In the genomic region with DNA sequence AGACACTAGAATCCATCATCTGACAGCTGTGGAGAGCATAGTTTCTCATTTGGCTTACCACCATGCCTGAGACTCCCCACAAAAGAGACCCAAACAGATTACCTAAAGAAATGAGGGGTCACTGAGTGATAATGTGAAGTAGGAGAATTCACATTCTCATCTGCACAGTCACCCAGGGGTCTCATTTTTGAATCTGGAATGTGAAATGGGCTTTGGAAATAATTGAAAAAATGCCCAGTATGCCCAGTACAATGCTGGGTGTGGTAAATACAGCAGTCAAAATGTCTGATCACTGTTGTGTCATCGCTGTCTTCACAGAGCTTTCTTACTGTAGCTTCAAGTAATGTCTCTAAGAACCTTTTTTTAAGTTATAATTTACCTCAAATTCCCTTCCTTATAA, we compare ENCODE assay signal across 21 cellular contexts.
"Had no signal": no experiment of that assay in that cellular context is flagged by ENCODE, and none has a peak within 500 bp of the region (broad histone marks: within the 10 kb centered on the region; RNA-seq: fewer than 3 reads in every experiment).

No MANE protein-coding gene starts in this region.

- H3K27me3 ChIP-seq: ascending aorta, cardiac muscle cell, esophagus squamous epithelium, foreskin keratinocyte, hepatocyte, transverse colon had no signal

- DNase-seq: activated CD4-positive, alpha-beta T cell treated with anti-CD3 and anti-CD28 coated beads, Interleukin-2, amount 10 ng/mL, durations not matched to agents 7 days and 5 days; activated CD8-positive, alpha-beta memory T cell treated with anti-CD3 and anti-CD28 coated beads, Interleukin-2, amount 50 U/mL, for 4 hours; activated gamma-delta T cell; activated T-cell treated with anti-CD3 and anti-CD28 coated beads, Interleukin-2, amount 50 U/mL, for 4 hours; effector memory CD8-positive, alpha-beta T cell; esophagus squamous epithelium; left cardiac atrium; mesenchymal stem cell; stimulated activated CD4-positive, alpha-beta T cell treated with anti-CD3 and anti-CD28 coated beads, Interleukin-15, amount 100 ng/mL, for 24 hours; stimulated activated CD4-positive, alpha-beta T cell treated with anti-CD3 and anti-CD28 coated beads, Interleukin-2, amount 100 ng/mL, for 48 hours; T1000; transverse colon had no signal

- H3K4me3 ChIP-seq: ascending aorta, cardiac muscle cell, esophagus squamous epithelium, hepatocyte, transverse colon had no signal

- H3K4me1 Mint-ChIP-seq: activated CD4-positive, alpha-beta T cell treated with anti-CD3 and anti-CD28 coated beads, Interleukin-2, amount 10 ng/mL, durations not matched to agents 7 days and 5 days; activated naive CD4-positive, alpha-beta T cell treated with anti-CD3 and anti-CD28 coated beads, Interleukin-2, amount 50 U/mL, for 24 hours had no signal

- H3K9me3 Mint-ChIP-seq: activated CD4-positive, alpha-beta T cell treated with anti-CD3 and anti-CD28 coated beads, Interleukin-2, amount 10 ng/mL, durations not matched to agents 7 days and 5 days; activated naive CD4-positive, alpha-beta T cell treated with anti-CD3 and anti-CD28 coated beads, Interleukin-2, amount 50 U/mL, for 24 hours; activated T-cell treated with anti-CD3 and anti-CD28 coated beads, Interleukin-2, amount 50 U/mL, for 4 hours; effector memory CD8-positive, alpha-beta T cell; natural killer cell treated with Interleukin-12 subunit alpha and Interleukin-12 subunit beta and Interleukin-15 and Interleukin-18, amount 100 ng/mL, for 72 hours; stimulated activated naive CD8-positive, alpha-beta T cell treated with anti-CD3 and anti-CD28 coated beads, Interleukin-15, Interleukin-2, amounts not matched to agents 100 ng/mL and 50 ng/mL, for 24 hours had no signal

- H3K79me2 ChIP-seq: hepatocyte had no signal

- H3K27ac ChIP-seq: ascending aorta, cardiac muscle cell, esophagus squamous epithelium, foreskin keratinocyte, hepatocyte, transverse colon had no signal

- ATAC-seq: activated CD4-positive, CD25-positive, alpha-beta regulatory T cell treated with anti-CD3 and anti-CD28 coated beads, Interleukin-2, amount 50 U/mL, for 24 hours; activated T-cell treated with anti-CD3 and anti-CD28 coated beads, Interleukin-2, amount 50 U/mL, for 4 hours; effector memory CD8-positive, alpha-beta T cell; foreskin keratinocyte; left cardiac atrium; natural killer cell treated with Interleukin-12 subunit alpha and Interleukin-12 subunit beta and Interleukin-15 and Interleukin-18, amount 100 ng/mL, for 72 hours had no signal

- H3K4me2 ChIP-seq: hepatocyte had no signal

- H3K4me1 ChIP-seq: ascending aorta, esophagus squamous epithelium, foreskin keratinocyte, transverse colon had no signal

- H3K9me3 ChIP-seq: ascending aorta, esophagus squamous epithelium, transverse colon had no signal

- H2AFZ ChIP-seq: hepatocyte had no signal

- H3K4me3 Mint-ChIP-seq: activated CD4-positive, alpha-beta T cell treated with anti-CD3 and anti-CD28 coated beads, Interleukin-2, amount 10 ng/mL, durations not matched to agents 7 days and 5 days; activated naive CD4-positive, alpha-beta T cell treated with anti-CD3 and anti-CD28 coated beads, Interleukin-2, amount 50 U/mL, for 24 hours; activated T-cell treated with anti-CD3 and anti-CD28 coated beads, Interleukin-2, amount 50 U/mL, for 4 hours; effector memory CD8-positive, alpha-beta T cell; natural killer cell treated with Interleukin-12 subunit alpha and Interleukin-12 subunit beta and Interleukin-15 and Interleukin-18, amount 100 ng/mL, for 72 hours; stimulated activated naive CD8-positive, alpha-beta T cell treated with anti-CD3 and anti-CD28 coated beads, Interleukin-15, Interleukin-2, amounts not matched to agents 100 ng/mL and 50 ng/mL, for 24 hours had no signal

- H3K27me3 Mint-ChIP-seq: activated CD4-positive, alpha-beta T cell treated with anti-CD3 and anti-CD28 coated beads, Interleukin-2, amount 10 ng/mL, durations not matched to agents 7 days and 5 days; activated naive CD4-positive, alpha-beta T cell treated with anti-CD3 and anti-CD28 coated beads, Interleukin-2, amount 50 U/mL, for 24 hours; progenitor cell of endocrine pancreas; stimulated activated naive CD8-positive, alpha-beta T cell treated with anti-CD3 and anti-CD28 coated beads, Interleukin-15, Interleukin-2, amounts not matched to agents 100 ng/mL and 50 ng/mL, for 24 hours had no signal

- H3K36me3 Mint-ChIP-seq: activated naive CD4-positive, alpha-beta T cell treated with anti-CD3 and anti-CD28 coated beads, Interleukin-2, amount 50 U/mL, for 24 hours; natural killer cell treated with Interleukin-12 subunit alpha and Interleukin-12 subunit beta and Interleukin-15 and Interleukin-18, amount 100 ng/mL, for 72 hours had no signal

- H3K36me3 ChIP-seq: ascending aorta, cardiac muscle cell, esophagus squamous epithelium, transverse colon had no signal

- H3K27ac Mint-ChIP-seq: activated CD4-positive, alpha-beta T cell treated with anti-CD3 and anti-CD28 coated beads, Interleukin-2, amount 10 ng/mL, durations not matched to agents 7 days and 5 days; activated naive CD4-positive, alpha-beta T cell treated with anti-CD3 and anti-CD28 coated beads, Interleukin-2, amount 50 U/mL, for 24 hours; effector memory CD8-positive, alpha-beta T cell; natural killer cell treated with Interleukin-12 subunit alpha and Interleukin-12 subunit beta and Interleukin-15 and Interleukin-18, amount 100 ng/mL, for 72 hours; progenitor cell of endocrine pancreas; stimulated activated naive CD8-positive, alpha-beta T cell treated with anti-CD3 and anti-CD28 coated beads, Interleukin-15, Interleukin-2, amounts not matched to agents 100 ng/mL and 50 ng/mL, for 24 hours had no signal
